Comparison of ENCODE assay signal across 14 cellular contexts in the genomic region with DNA sequence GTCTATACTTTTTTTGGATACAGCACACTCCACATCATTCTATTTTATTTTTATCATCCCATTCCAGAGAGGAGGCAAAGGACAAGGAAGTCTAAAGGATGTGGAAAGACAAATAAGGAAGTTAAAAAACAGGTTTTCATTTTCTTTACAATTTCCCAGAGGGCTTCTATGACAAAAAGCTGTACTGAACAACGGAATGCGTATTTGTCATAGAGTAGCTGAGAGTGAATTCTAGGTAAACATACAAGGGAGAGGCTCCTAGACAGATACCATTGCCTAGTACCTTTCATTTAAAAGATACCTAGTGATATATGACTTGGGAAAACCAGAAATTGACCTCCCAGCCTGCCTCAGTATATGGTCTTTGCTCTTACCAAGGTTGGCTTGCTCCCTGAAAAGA.
DNase-seq lines count a peak whose midpoint lies in the region; ATAC-seq and TF ChIP-seq lines count a peak whose summit lies in the region.
"Had no signal": no experiment of that assay in that cellular context is flagged by ENCODE, and none has a peak within 500 bp of the region (broad histone marks: within the 10 kb centered on the region; RNA-seq: fewer than 3 reads in every experiment).

No MANE protein-coding gene starts in this region.

- H2AFZ ChIP-seq in mammary epithelial cell (ENCODE audit: low read depth, low read length): no peak overlapping the region

- H3K36me3 ChIP-seq in mucosa of descending colon (ENCODE audit: low read depth) (no peaks in the 10 kb centered on the region), mammary epithelial cell (ENCODE audit: insufficient read depth, low read length) (no peaks in the 10 kb centered on the region)

- peaks cover 0 to 1% (median 0%) of the 10 kb centered on the region in 3 donors for H3K27me3 Mint-ChIP-seq in CD14-positive monocyte (ENCODE audit: low read depth in 3 of 3)
- H3K27me3 Mint-ChIP-seq: CD8-positive, alpha-beta memory T cell had no signal

- H3K79me2 ChIP-seq in mammary epithelial cell (ENCODE audit: insufficient read depth, low read length): no peaks in the 10 kb centered on the region

- ATAC-seq in esophagus mucosa: peak; percentile 74
- peak; percentile 55 for ATAC-seq in mucosa of descending colon
- ATAC-seq: GM12878, HepG2 had no signal

- no peak overlapping the region for H3K27ac Mint-ChIP-seq in CD14-positive monocyte
- H3K27ac Mint-ChIP-seq: CD8-positive, alpha-beta memory T cell; HFFc6 had no signal

- H3K4me1 Mint-ChIP-seq in CD14-positive monocyte: no peaks in the 10 kb centered on the region
- H3K4me1 Mint-ChIP-seq: CD8-positive, alpha-beta memory T cell had no signal

- 50% methylated on average over 2 of the region's 2 CpGs for WGBS in mammary epithelial cell (ENCODE audit: low coverage, missing lambda C conversion rate)

- no TSS peak for BruUV-seq in mammary epithelial cell (replicated peaks; lab: Mats Ljungman, UMichigan)

- peaks cover 0 to 3% of the 10 kb centered on the region in 2 donors for H3K36me3 Mint-ChIP-seq in CD14-positive monocyte

- H3K9me3 Mint-ChIP-seq in CD14-positive monocyte: peaks cover 4 to 18% (median 7%) of the 10 kb centered on the region in 7 donors
- H3K9me3 Mint-ChIP-seq: HFFc6 had no signal

- TF ChIP-seq CTCF in mucosa of descending colon (IDR thresholded peaks at IDR 0.05) (no peak), CD14-positive monocyte (IDR thresholded peaks at IDR 0.05) (no peak), mammary epithelial cell (conservative IDR thresholded peaks at IDR 0.05 in 1 of 2, IDR thresholded peaks at IDR 0.05 in 1 of 2; ENCODE audit: extremely low read depth in 1 of 2, insufficient read depth in 1 of 2, low read depth in 1 of 2, low read length in 2 of 2) (no peak)

- H3K9ac ChIP-seq in mammary epithelial cell (ENCODE audit: insufficient read depth, low read length): no peak overlapping the region

- intact Hi-C loops in mucosa of descending colon (cut with DNase I, micrococcal nuclease): no loop called here
- intact Hi-C loops in CD14-positive monocyte (cut with micrococcal nuclease): no loop called here
- intact Hi-C loops in mammary epithelial cell (cut with micrococcal nuclease): no loop called here

- in situ Hi-C loops in mammary epithelial cell (cut with MboI; ENCODE audit: low sequenced_read_pairs in 2 of 2): no loop called here

- no peak overlapping the region for H3K4me3 Mint-ChIP-seq in CD14-positive monocyte
- H3K4me3 Mint-ChIP-seq: CD8-positive, alpha-beta memory T cell; HFFc6 had no signal

- no peak overlapping the region for H3K27ac ChIP-seq in mammary epithelial cell (ENCODE audit: insufficient read depth, low read depth, low read length)
- H3K27ac ChIP-seq: 22Rv1 had no signal

- no peak overlapping the region for H3K4me3 ChIP-seq in mucosa of descending colon
- no peak overlapping the region for H3K4me3 ChIP-seq in mammary epithelial cell (replicated peaks in 1 of 3; ENCODE audit: insufficient read depth in 1 of 3, low read depth in 2 of 3, low read length in 3 of 3)
- H3K4me3 ChIP-seq: GM12878 had no signal

- CTCF ChIA-PET in mammary epithelial cell (lab: Charles Lee; ENCODE audit: low non-redundant PET): no interaction called here

- dilution Hi-C loops in mammary epithelial cell (cut with HindIII; ENCODE audit: low sequenced_read_pairs): no loop called here

- DNase-seq in DMS53 (lab: John Stamatoyannopoulos, UW) (peak; percentile 0), DMS53 treated with DMSO at 0.1 percent for 48 hours (lab: John Stamatoyannopoulos, UW; ENCODE audit: unreplicated experiment) (no peak), mucosa of descending colon (no peak), CD14-positive monocyte (ENCODE audit: low spot score) (no peak), mammary epithelial cell (no peak), NCI-H2029 (lab: John Stamatoyannopoulos, UW) (no peak)
- DNase-seq: CD8-positive, alpha-beta memory T cell; HCEC 1CT; HFFc6 had no signal

- no peaks in the 10 kb centered on the region for H3K9me3 ChIP-seq in mucosa of descending colon
- H3K9me3 ChIP-seq in mammary epithelial cell (replicated peaks; ENCODE audit: insufficient read depth, low read length): no peaks in the 10 kb centered on the region
- H3K9me3 ChIP-seq: Caco-2 had no signal

- no peak overlapping the region for H3K4me2 ChIP-seq in mammary epithelial cell (ENCODE audit: insufficient read depth, low read depth, low read length)

- H3K4me1 ChIP-seq in mucosa of descending colon (ENCODE audit: low read depth) (no peaks in the 10 kb centered on the region), mammary epithelial cell (ENCODE audit: insufficient read depth, low read length) (peaks cover 15% of the 10 kb centered on the region)
- H3K4me1 ChIP-seq: Caco-2 had no signal

- no peaks in the 10 kb centered on the region for H3K27me3 ChIP-seq in mammary epithelial cell (ENCODE audit: insufficient read depth, low read length)

- no peaks in the 10 kb centered on the region for H4K20me1 ChIP-seq in mammary epithelial cell (ENCODE audit: insufficient read depth, low read length)
